Comparison of ENCODE assay signal across 24 cellular contexts in genomic region chr1:164755674-164756073, GRCh38.
DNase-seq lines count a peak whose midpoint lies in the region; ATAC-seq and TF ChIP-seq lines count a peak whose summit lies in the region.
"Had no signal": no experiment of that assay in that cellular context is flagged by ENCODE, and none has a peak within 500 bp of the region (broad histone marks: within the 10 kb centered on the region; RNA-seq: fewer than 3 reads in every experiment).

No MANE protein-coding gene starts in this region.

- intact Hi-C loops in activated naive CD4-positive, alpha-beta T cell treated with anti-CD3 and anti-CD28 coated beads for 36 hours (cut with micrococcal nuclease): no loop called here
- intact Hi-C loops in posterior cingulate gyrus (cut with DNase I): no loop called here

- no peak for ATAC-seq in GM21786 (IDR thresholded peaks at IDR 0.05; ENCODE audit: unreplicated experiment)
- ATAC-seq in stimulated activated memory B cell treated with anti-CD40 and anti-IgM and Interleukin-4, amounts not matched to agents 10 μg/mL and 1 μg/mL and 100 μg/mL, for 72 hours: no peak
- ATAC-seq: activated naive CD4-positive, alpha-beta T cell treated with anti-CD3 and anti-CD28 coated beads, Interleukin-2, amount 50 U/mL, for 72 hours; activated T-cell treated with anti-CD3 and anti-CD28 coated beads, Interleukin-2, amount 50 U/mL, for 72 hours; right cardiac atrium; stimulated activated effector memory CD8-positive, alpha-beta T cell treated with anti-CD3 and anti-CD28 coated beads, Interleukin-12 subunit alpha, Interleukin-12 subunit beta, amount 100 ng/mL, for 72 hours had no signal

- CTCF ChIA-PET in activated naive CD4-positive, alpha-beta T cell treated with anti-CD3 and anti-CD28 coated beads for 36 hours (lab: Charles Lee): no interaction called here

- no peaks in the 10 kb centered on the region for H3K27me3 Mint-ChIP-seq in nephron (ENCODE audit: low read depth)
- H3K27me3 Mint-ChIP-seq in activated naive CD4-positive, alpha-beta T cell treated with anti-CD3 and anti-CD28 coated beads for 36 hours (ENCODE audit: low read depth): no peaks in the 10 kb centered on the region
- no peaks in the 10 kb centered on the region for H3K27me3 Mint-ChIP-seq in stimulated activated memory B cell treated with anti-CD40 and anti-IgM and Interleukin-4, amounts not matched to agents 10 μg/mL and 1 μg/mL and 100 μg/mL, for 72 hours

- no peaks in the 10 kb centered on the region for H3K9me3 Mint-ChIP-seq in nephron
- H3K9me3 Mint-ChIP-seq in activated naive CD4-positive, alpha-beta T cell treated with anti-CD3 and anti-CD28 coated beads for 36 hours: no peaks in the 10 kb centered on the region
- no peaks in the 10 kb centered on the region for H3K9me3 Mint-ChIP-seq in stimulated activated memory B cell treated with anti-CD40 and anti-IgM and Interleukin-4, amounts not matched to agents 10 μg/mL and 1 μg/mL and 100 μg/mL, for 72 hours

- H3K4me3 Mint-ChIP-seq in nephron: no peak overlapping the region
- no peak overlapping the region for H3K4me3 Mint-ChIP-seq in activated naive CD4-positive, alpha-beta T cell treated with anti-CD3 and anti-CD28 coated beads for 36 hours
- no peak overlapping the region for H3K4me3 Mint-ChIP-seq in stimulated activated memory B cell treated with anti-CD40 and anti-IgM and Interleukin-4, amounts not matched to agents 10 μg/mL and 1 μg/mL and 100 μg/mL, for 72 hours
- H3K4me3 Mint-ChIP-seq: activated T-cell treated with anti-CD3 and anti-CD28 coated beads, Interleukin-2, amount 50 U/mL, for 72 hours; stimulated activated effector memory CD8-positive, alpha-beta T cell treated with anti-CD3 and anti-CD28 coated beads, Interleukin-12 subunit alpha, Interleukin-12 subunit beta, amount 100 ng/mL, for 72 hours had no signal

- H3K4me1 Mint-ChIP-seq in nephron: peaks cover 74% of the 10 kb centered on the region
- no peaks in the 10 kb centered on the region for H3K4me1 Mint-ChIP-seq in activated naive CD4-positive, alpha-beta T cell treated with anti-CD3 and anti-CD28 coated beads for 36 hours (ENCODE audit: low read depth)
- no peaks in the 10 kb centered on the region for H3K4me1 Mint-ChIP-seq in stimulated activated memory B cell treated with anti-CD40 and anti-IgM and Interleukin-4, amounts not matched to agents 10 μg/mL and 1 μg/mL and 100 μg/mL, for 72 hours
- H3K4me1 Mint-ChIP-seq: stimulated activated effector memory CD8-positive, alpha-beta T cell treated with anti-CD3 and anti-CD28 coated beads, Interleukin-12 subunit alpha, Interleukin-12 subunit beta, amount 100 ng/mL, for 72 hours had no signal

- H3K36me3 Mint-ChIP-seq in nephron (ENCODE audit: low read depth): peaks cover 20% of the 10 kb centered on the region
- H3K36me3 Mint-ChIP-seq in activated naive CD4-positive, alpha-beta T cell treated with anti-CD3 and anti-CD28 coated beads for 36 hours (ENCODE audit: low read depth): no peaks in the 10 kb centered on the region
- H3K36me3 Mint-ChIP-seq in stimulated activated memory B cell treated with anti-CD40 and anti-IgM and Interleukin-4, amounts not matched to agents 10 μg/mL and 1 μg/mL and 100 μg/mL, for 72 hours: no peaks in the 10 kb centered on the region
- H3K36me3 Mint-ChIP-seq: activated naive CD4-positive, alpha-beta T cell treated with anti-CD3 and anti-CD28 coated beads, Interleukin-2, amount 50 U/mL, for 72 hours; stimulated activated effector memory CD8-positive, alpha-beta T cell treated with anti-CD3 and anti-CD28 coated beads, Interleukin-12 subunit alpha, Interleukin-12 subunit beta, amount 100 ng/mL, for 72 hours had no signal

- TF ChIP-seq CTCF in nephron (IDR thresholded peaks at IDR 0.05; ENCODE audit: unreplicated experiment in 3 of 3): no peak

- H3K27ac Mint-ChIP-seq in nephron: peak overlapping the region; percentile 20 to 49 (median 37)
- H3K27ac Mint-ChIP-seq in activated naive CD4-positive, alpha-beta T cell treated with anti-CD3 and anti-CD28 coated beads for 36 hours: no peak overlapping the region
- H3K27ac Mint-ChIP-seq in stimulated activated memory B cell treated with anti-CD40 and anti-IgM and Interleukin-4, amounts not matched to agents 10 μg/mL and 1 μg/mL and 100 μg/mL, for 72 hours: no peak overlapping the region
- H3K27ac Mint-ChIP-seq: activated naive CD4-positive, alpha-beta T cell treated with anti-CD3 and anti-CD28 coated beads, Interleukin-2, amount 50 U/mL, for 72 hours; activated T-cell treated with anti-CD3 and anti-CD28 coated beads, Interleukin-2, amount 50 U/mL, for 72 hours; stimulated activated effector memory CD8-positive, alpha-beta T cell treated with anti-CD3 and anti-CD28 coated beads, Interleukin-12 subunit alpha, Interleukin-12 subunit beta, amount 100 ng/mL, for 72 hours had no signal

- DNase-seq in DMS153 (lab: John Stamatoyannopoulos, UW) (peak; percentile 50), NCI-H1048 (lab: John Stamatoyannopoulos, UW) (peak; percentile 66), NCI-H82 treated with DMSO at 0.1 percent for 48 hours (lab: John Stamatoyannopoulos, UW; ENCODE audit: unreplicated experiment) (peak; percentile 40), posterior cingulate gyrus (no peak)
- DNase-seq in activated naive CD4-positive, alpha-beta T cell treated with anti-CD3 and anti-CD28 coated beads for 36 hours: no peak
- DNase-seq: activated CD4-positive, CD25-positive, alpha-beta regulatory T cell; activated CD8-positive, alpha-beta memory T cell treated with anti-CD3 and anti-CD28 coated beads for 24 hours; activated T-cell treated with anti-CD3 and anti-CD28 coated beads, Interleukin-2, amount 50 U/mL, for 72 hours; AML-193; colonic mucosa; GOT3; heart right ventricle; mammary epithelial cell; MG63; NCI-H2029 treated with DMSO at 0.1 percent for 48 hours; Peyer's patch; T1000; thyroid gland had no signal

Comparison
In these comparisons a context has a peak if more than half of its experiments do, and no peak if none do; other contexts are left out.
1. DNase-seq: peak in DMS153 (single experiment), NCI-H1048 (single experiment) and NCI-H82 treated with DMSO at 0.1 percent for 48 hours (single experiment); none in activated naive CD4-positive, alpha-beta T cell treated with anti-CD3 and anti-CD28 coated beads for 36 hours (single experiment) and posterior cingulate gyrus (0 of 10).
2. H3K27ac Mint-ChIP-seq: peak in nephron (3 of 3); none in activated naive CD4-positive, alpha-beta T cell treated with anti-CD3 and anti-CD28 coated beads for 36 hours (single experiment) and stimulated activated memory B cell treated with anti-CD40 and anti-IgM and Interleukin-4, amounts not matched to agents 10 μg/mL and 1 μg/mL and 100 μg/mL, for 72 hours (single experiment).